8 cellular contexts compared by ENCODE assay signal in genomic region chr15:82197734-82198594, GRCh38.
DNase-seq lines count a peak whose midpoint lies in the region; ATAC-seq and TF ChIP-seq lines count a peak whose summit lies in the region.

No MANE protein-coding gene starts in this region.

- H3K36me3 Mint-ChIP-seq in activated naive CD8-positive, alpha-beta T cell treated with anti-CD3 and anti-CD28 coated beads for 36 hours: peaks cover 3% of the 10 kb centered on the region

- 25% methylated on average over 8 of the region's 8 CpGs for WGBS in prostate gland

- no peaks in the 10 kb centered on the region for H3K9me3 Mint-ChIP-seq in activated naive CD8-positive, alpha-beta T cell treated with anti-CD3 and anti-CD28 coated beads for 36 hours

- H3K27ac ChIP-seq in prostate gland: no peak overlapping the region

- DNase-seq in GM12864 (ENCODE audit: low read depth) (peak; percentile 31), H4 (ENCODE audit: low spot score) (peak; percentile 65), LNCaP clone FGC (ENCODE audit: low read depth) (no peak), Right ventricle myocardium superior (peak; percentile 67), prostate gland (ENCODE audit: low spot score) (peak; percentile 66), GOT3 (lab: John Stamatoyannopoulos, UW) (no peak)
- DNase-seq in activated naive CD8-positive, alpha-beta T cell treated with anti-CD3 and anti-CD28 coated beads for 36 hours: peak; percentile 47

- no peak overlapping the region for H3K4me3 Mint-ChIP-seq in activated naive CD8-positive, alpha-beta T cell treated with anti-CD3 and anti-CD28 coated beads for 36 hours

- ATAC-seq in SK-N-SH treated with all-trans-retinoic acid at 6 μM for 48 hours (peak; percentile 100), Right ventricle myocardium superior (ENCODE audit: poor library complexity) (peak; percentile 85)

- no peak for TF ChIP-seq POLR2A in prostate gland (IDR thresholded peaks at IDR 0.05)

- intact Hi-C loops in Right ventricle myocardium superior (cut with DNase I) (loop anchor here (2.0 kb wide), 1 partner anchor 89 kb away; no protein-coding TSS in a partner anchor), prostate gland (cut with DNase I) (loop anchor here (5.0 kb wide), 2 partner anchors 91 to 156 kb away; no protein-coding TSS in a partner anchor)

- no peak overlapping the region for H3K27ac Mint-ChIP-seq in activated naive CD8-positive, alpha-beta T cell treated with anti-CD3 and anti-CD28 coated beads for 36 hours

- peak; percentile 79 for TF ChIP-seq CTCF in GM12864 (IDR thresholded peaks at IDR 0.05; ENCODE audit: low read depth, low read length, missing control alignments)
- peak; percentile 92 for TF ChIP-seq CTCF in LNCaP clone FGC (IDR thresholded peaks at IDR 0.05; ENCODE audit: control insufficient read depth, extremely low read depth, insufficient read depth)
- peak; percentile 22 to 79 (median 76) for TF ChIP-seq CTCF in prostate gland (IDR thresholded peaks at IDR 0.05)

- H3K4me3 ChIP-seq in GM12864 (ENCODE audit: low read depth, low read length) (no peak overlapping the region), LNCaP clone FGC (ENCODE audit: low read depth, low read length) (no peak overlapping the region), prostate gland (no peak overlapping the region)

- no peaks in the 10 kb centered on the region for H3K4me1 ChIP-seq in prostate gland (replicated peaks)

- no peaks in the 10 kb centered on the region for H3K4me1 Mint-ChIP-seq in activated naive CD8-positive, alpha-beta T cell treated with anti-CD3 and anti-CD28 coated beads for 36 hours

- no peaks in the 10 kb centered on the region for H3K27me3 ChIP-seq in prostate gland (replicated peaks; ENCODE audit: insufficient read depth)

- H3K27me3 Mint-ChIP-seq in activated naive CD8-positive, alpha-beta T cell treated with anti-CD3 and anti-CD28 coated beads for 36 hours: no peaks in the 10 kb centered on the region

- H3K36me3 ChIP-seq in prostate gland: no peaks in the 10 kb centered on the region

- H3K9me3 ChIP-seq in prostate gland: no peaks in the 10 kb centered on the region

TF ChIP-seq in SK-N-SH treated with all-trans-retinoic acid at 6 μM for 48 hours, 23 proteins besides CTCF, POLR2A, EP300 and RAD21:
- no peak for TF ChIP-seq ZNF565 (CRISPR knock-in tag; conservative IDR thresholded peaks at IDR 0.05; ENCODE audit: low read depth)
- no peak for TF ChIP-seq ARNTL (CRISPR knock-in tag; IDR thresholded peaks at IDR 0.05; ENCODE audit: borderline replicate concordance, low read depth)
- TF ChIP-seq PATZ1 (CRISPR knock-in tag; IDR thresholded peaks at IDR 0.05; ENCODE audit: borderline replicate concordance): no peak
- TF ChIP-seq TCF4 (CRISPR knock-in tag; IDR thresholded peaks at IDR 0.05; ENCODE audit: borderline replicate concordance): no peak
- no peak for TF ChIP-seq RARB (CRISPR knock-in tag; IDR thresholded peaks at IDR 0.05)
- no peak for TF ChIP-seq BACH2 (CRISPR knock-in tag; IDR thresholded peaks at IDR 0.05; ENCODE audit: borderline replicate concordance)

Comparison
In these comparisons a context has a peak if more than half of its experiments do, and no peak if none do; other contexts are left out.
1. DNase-seq: peak in GM12864 (single experiment), H4 (single experiment), activated naive CD8-positive, alpha-beta T cell treated with anti-CD3 and anti-CD28 coated beads for 36 hours (single experiment), Right ventricle myocardium superior (single experiment) and prostate gland (single experiment); none in LNCaP clone FGC (single experiment) and GOT3 (single experiment).
2. Peak in every context shown above with its lines, with median percentiles within 50 percentile points of each other: CTCF ChIP-seq.